13 cellular contexts compared by ENCODE assay signal in genomic region chr18:48917579-48918101, GRCh38. TPM values are rescaled to one million over a fixed set of nuclear protein-coding genes. Genes with fewer than 3 reads are reported as not detected.
DNase-seq lines count a peak whose midpoint lies in the region; ATAC-seq and TF ChIP-seq lines count a peak whose summit lies in the region.
"Had no signal": no experiment of that assay in that cellular context is flagged by ENCODE, and none has a peak within 500 bp of the region (broad histone marks: within the 10 kb centered on the region; RNA-seq: fewer than 3 reads in every experiment).

No MANE protein-coding gene starts in this region.

- peaks cover 34% of the 10 kb centered on the region for H3K4me1 Mint-ChIP-seq in WTC11
- H3K4me1 Mint-ChIP-seq in natural killer cell: peaks cover 76 to 83% of the 10 kb centered on the region in 2 donors
- peaks cover 16% of the 10 kb centered on the region for H3K4me1 Mint-ChIP-seq in activated T-cell treated with anti-CD3 and anti-CD28 coated beads, Interleukin-2, amount 50 U/mL, for 4 hours (ENCODE audit: low read depth)

- H3K36me3 Mint-ChIP-seq in WTC11 (peaks cover 20% of the 10 kb centered on the region), natural killer cell (peaks cover 19% of the 10 kb centered on the region)
- H3K36me3 Mint-ChIP-seq in activated T-cell treated with anti-CD3 and anti-CD28 coated beads, Interleukin-2, amount 50 U/mL, for 4 hours (ENCODE audit: insufficient read depth): peaks cover 13% of the 10 kb centered on the region

- H3K27me3 Mint-ChIP-seq in WTC11 (ENCODE audit: low read depth): no peaks in the 10 kb centered on the region
- no peaks in the 10 kb centered on the region for H3K27me3 Mint-ChIP-seq in natural killer cell (ENCODE audit: low read depth in 2 of 2)
- no peaks in the 10 kb centered on the region for H3K27me3 Mint-ChIP-seq in activated T-cell treated with anti-CD3 and anti-CD28 coated beads, Interleukin-2, amount 50 U/mL, for 4 hours (ENCODE audit: low read depth)
- H3K27me3 Mint-ChIP-seq: activated CD4-positive, alpha-beta T cell treated with anti-CD3 and anti-CD28 coated beads, Interleukin-2, amount 10 ng/mL, durations not matched to agents 24 days and 14 days; activated T-helper 17 cell treated with anti-CD3 and anti-CD28 coated beads, Interleukin-2, amount 50 U/mL, for 72 hours; CD4-positive, alpha-beta memory T cell; T-cell had no signal

- POLR2A ChIA-PET in WTC11 (lab: Charles Lee): no interaction called here

- H3K27ac Mint-ChIP-seq in WTC11: peak overlapping the region; percentile 48; the same call in 1 of the 2 replicates
- H3K27ac Mint-ChIP-seq in natural killer cell: peak overlapping the region; percentile 71 to 81
- H3K27ac Mint-ChIP-seq: activated CD4-positive, alpha-beta T cell treated with anti-CD3 and anti-CD28 coated beads, Interleukin-2, amount 10 ng/mL, durations not matched to agents 24 days and 14 days had no signal

- TF ChIP-seq CTCF in WTC11 (IDR thresholded peaks at IDR 0.05) (no peak), natural killer cell (IDR thresholded peaks at IDR 0.05) (no peak)

- H3K9me3 Mint-ChIP-seq in WTC11 (no peaks in the 10 kb centered on the region), natural killer cell (no peaks in the 10 kb centered on the region)
- no peaks in the 10 kb centered on the region for H3K9me3 Mint-ChIP-seq in activated T-cell treated with anti-CD3 and anti-CD28 coated beads, Interleukin-2, amount 50 U/mL, for 4 hours
- H3K9me3 Mint-ChIP-seq: activated CD4-positive, alpha-beta T cell treated with anti-CD3 and anti-CD28 coated beads, Interleukin-2, amount 10 ng/mL, durations not matched to agents 24 days and 14 days; activated T-helper 17 cell treated with anti-CD3 and anti-CD28 coated beads, Interleukin-2, amount 50 U/mL, for 72 hours; T-cell had no signal

- in situ Hi-C loops in KBM-7 (cut with MboI; ENCODE audit: low pct_unique_long_range_greater_than_20kb, low sequenced_read_pairs): no loop called here

- ATAC-seq in WTC11 (peak; percentile 11), natural killer cell (peak in 1 of 3 donors; percentile 2), GM21786 (IDR thresholded peaks at IDR 0.05; ENCODE audit: unreplicated experiment) (no peak)
- no peak for ATAC-seq in activated T-cell treated with anti-CD3 and anti-CD28 coated beads, Interleukin-2, amount 50 U/mL, for 4 hours
- ATAC-seq: activated T-helper 17 cell treated with anti-CD3 and anti-CD28 coated beads, Interleukin-2, amount 50 U/mL, for 72 hours; left lung; T-cell had no signal

- intact Hi-C loops in natural killer cell (cut with micrococcal nuclease): loop anchor here (2.0 to 5.0 kb wide), 2 partner anchors 17 to 35 kb away; no protein-coding TSS in a partner anchor

- H3K4me3 Mint-ChIP-seq in WTC11 (no peak overlapping the region), natural killer cell (peak overlapping the region; percentile 40)
- no peak overlapping the region for H3K4me3 Mint-ChIP-seq in activated T-cell treated with anti-CD3 and anti-CD28 coated beads, Interleukin-2, amount 50 U/mL, for 4 hours
- H3K4me3 Mint-ChIP-seq: activated CD4-positive, alpha-beta T cell treated with anti-CD3 and anti-CD28 coated beads, Interleukin-2, amount 10 ng/mL, durations not matched to agents 24 days and 14 days; activated T-helper 17 cell treated with anti-CD3 and anti-CD28 coated beads, Interleukin-2, amount 50 U/mL, for 72 hours; CD4-positive, alpha-beta memory T cell; T-cell had no signal

- CTCF ChIA-PET in WTC11 (lab: Charles Lee): interaction anchor here (0.6 kb wide), 1 partner anchor 66 kb away, joined by 4 read pairs; no protein-coding TSS in a partner anchor

- DNase-seq in GF-D8 (lab: John Stamatoyannopoulos, UW) (peak; percentile 13), KBM-7 (peak; percentile 69), WTC11 (ENCODE audit: low spot score) (peak; percentile 10), natural killer cell (no peak), NCI-H1105 treated with DMSO at 0.1 percent for 48 hours (lab: John Stamatoyannopoulos, UW) (no peak), COLO829 (ENCODE audit: low spot score) (no peak)
- no peak for DNase-seq in activated T-cell treated with anti-CD3 and anti-CD28 coated beads, Interleukin-2, amount 50 U/mL, for 4 hours
- DNase-seq: activated CD4-positive, alpha-beta T cell treated with anti-CD3 and anti-CD28 coated beads, Interleukin-2, amount 10 ng/mL, durations not matched to agents 24 days and 14 days; CD4-positive, alpha-beta memory T cell; left lung; T-cell had no signal

TF ChIP-seq in WTC11, 78 proteins besides CTCF, POLR2A, EP300 and RAD21:
- TF ChIP-seq NFE2L1 (CRISPR knock-in tag; IDR thresholded peaks at IDR 0.05): no peak
- TF ChIP-seq PREB (CRISPR knock-in tag; IDR thresholded peaks at IDR 0.05; ENCODE audit: borderline replicate concordance): no peak
- TF ChIP-seq ARID4B (CRISPR knock-in tag; IDR thresholded peaks at IDR 0.05; ENCODE audit: borderline replicate concordance): no peak
- TF ChIP-seq ESRRA (CRISPR knock-in tag; IDR thresholded peaks at IDR 0.05; ENCODE audit: borderline replicate concordance): no peak
- no peak for TF ChIP-seq OVOL2 (CRISPR knock-in tag; IDR thresholded peaks at IDR 0.05; ENCODE audit: borderline replicate concordance)
- TF ChIP-seq SMAD4 (CRISPR knock-in tag; IDR thresholded peaks at IDR 0.05): no peak

RNA-seq across cellular contexts. Expression of gene SMAD7, which starts 33.1 kb away (rescaled TPM):
- total RNA-seq in WTC11 (2021) (26.7 to 44.7 TPM (median 29.5 TPM) in 3 replicates), natural killer cell (100 to 1,000 TPM; 127 to 204 (median 182) TPM)
- total RNA-seq in activated T-cell treated with anti-CD3 and anti-CD28 coated beads, Interleukin-2, amount 50 U/mL, for 4 hours: 10 to 100 TPM in 1 of 3 donors, 1 to 10 TPM in 2; 8.0 to 13.6 (median 9.6) TPM

Comparison
In these comparisons a context has a peak if more than half of its experiments do, and no peak if none do; other contexts are left out.
1. DNase-seq: peak in GF-D8 (single experiment), KBM-7 (single experiment) and WTC11 (single experiment); none in natural killer cell (single experiment), activated T-cell treated with anti-CD3 and anti-CD28 coated beads, Interleukin-2, amount 50 U/mL, for 4 hours (single experiment), NCI-H1105 treated with DMSO at 0.1 percent for 48 hours (single experiment) and COLO829 (single experiment).